In genomic region chr11:58608331-58608730, GRCh38 we compare ENCODE assay signal across 25 cellular contexts. TPM values are rescaled to one million over a fixed set of nuclear protein-coding genes. Genes with fewer than 3 reads are reported as not detected.
"Had no signal": no experiment of that assay in that cellular context is flagged by ENCODE, and none has a peak within 500 bp of the region (broad histone marks: within the 10 kb centered on the region; RNA-seq: fewer than 3 reads in every experiment).

No MANE protein-coding gene starts in this region.

- ATAC-seq: heart right ventricle; mucosa of descending colon; naive thymus-derived CD4-positive, alpha-beta T cell; right lobe of liver; stimulated activated naive CD8-positive, alpha-beta T cell treated with anti-CD3 and anti-CD28 coated beads, Interleukin-15, Interleukin-2, amounts not matched to agents 100 U/mL and 50 U/mL, for 24 hours; upper lobe of right lung had no signal

- H2AFZ ChIP-seq: hepatocyte had no signal

- H3K36me3 ChIP-seq: ovary had no signal

- H3K4me1 Mint-ChIP-seq: nephron had no signal

- H3K27me3 ChIP-seq: heart right ventricle, hepatocyte, ovary, right atrium auricular region, right lobe of liver, stomach, testis, thyroid gland, transverse colon, upper lobe of right lung had no signal

- H3K9me3 Mint-ChIP-seq: memory B cell; naive thymus-derived CD4-positive, alpha-beta T cell; nephron had no signal

- H3K4me3 ChIP-seq: heart right ventricle, hepatocyte, left ventricle myocardium inferior, lung, mucosa of descending colon, ovary, right atrium auricular region, right lobe of liver, stomach, testis, thyroid gland, transverse colon, upper lobe of right lung had no signal

- H3K27ac Mint-ChIP-seq: memory B cell, nephron had no signal

- DNase-seq: heart right ventricle; islet precursor cell; left ventricle myocardium inferior; midbrain; mucosa of descending colon; naive thymus-derived CD4-positive, alpha-beta T cell; ovary; right lobe of liver; stimulated activated CD4-positive, alpha-beta T cell treated with anti-CD3 and anti-CD28 coated beads, Interleukin-12 subunit alpha, Interleukin-12 subunit beta, amount 100 ng/mL, for 4 hours; stimulated activated CD4-positive, alpha-beta T cell treated with anti-CD3 and anti-CD28 coated beads, Interleukin-15, amount 100 ng/mL, for 24 hours; stimulated activated CD4-positive, alpha-beta T cell treated with anti-CD3 and anti-CD28 coated beads, Interleukin-2, amount 100 ng/mL, for 24 hours; stimulated activated CD4-positive, alpha-beta T cell treated with anti-CD3 and anti-CD28 coated beads, Interleukin-4, amount 100 ng/mL, for 1 hour; stimulated activated naive CD8-positive, alpha-beta T cell treated with anti-CD3 and anti-CD28 coated beads, Interleukin-15, Interleukin-2, amounts not matched to agents 100 U/mL and 50 U/mL, for 24 hours; stomach; testis; thyroid gland; transverse colon; upper lobe of right lung had no signal

- H3K4me1 ChIP-seq: right lobe of liver, testis, thyroid gland, upper lobe of right lung had no signal

- H3K9me3 ChIP-seq: heart right ventricle, left ventricle myocardium inferior, mucosa of descending colon, ovary, right atrium auricular region, right lobe of liver, stomach, testis, thyroid gland, transverse colon, upper lobe of right lung had no signal

- H3K27ac ChIP-seq: heart right ventricle, hepatocyte, left ventricle myocardium inferior, ovary, right atrium auricular region, right lobe of liver, stomach, testis, thyroid gland, transverse colon, upper lobe of right lung had no signal

- H3K4me3 Mint-ChIP-seq: memory B cell; naive thymus-derived CD4-positive, alpha-beta T cell; nephron had no signal

- FAIRE-seq: urothelium cell line had no signal

- H3K27me3 Mint-ChIP-seq: memory B cell; naive thymus-derived CD4-positive, alpha-beta T cell; progenitor cell of endocrine pancreas had no signal

- H3K4me2 ChIP-seq: hepatocyte had no signal

RNA-seq across cellular contexts. Expression of gene CNTF, which starts 14.1 kb away (rescaled TPM):
- polyA plus RNA-seq: hepatocyte had no signal
